Comparison of ENCODE assay signal across 8 cellular contexts in the genomic region with DNA sequence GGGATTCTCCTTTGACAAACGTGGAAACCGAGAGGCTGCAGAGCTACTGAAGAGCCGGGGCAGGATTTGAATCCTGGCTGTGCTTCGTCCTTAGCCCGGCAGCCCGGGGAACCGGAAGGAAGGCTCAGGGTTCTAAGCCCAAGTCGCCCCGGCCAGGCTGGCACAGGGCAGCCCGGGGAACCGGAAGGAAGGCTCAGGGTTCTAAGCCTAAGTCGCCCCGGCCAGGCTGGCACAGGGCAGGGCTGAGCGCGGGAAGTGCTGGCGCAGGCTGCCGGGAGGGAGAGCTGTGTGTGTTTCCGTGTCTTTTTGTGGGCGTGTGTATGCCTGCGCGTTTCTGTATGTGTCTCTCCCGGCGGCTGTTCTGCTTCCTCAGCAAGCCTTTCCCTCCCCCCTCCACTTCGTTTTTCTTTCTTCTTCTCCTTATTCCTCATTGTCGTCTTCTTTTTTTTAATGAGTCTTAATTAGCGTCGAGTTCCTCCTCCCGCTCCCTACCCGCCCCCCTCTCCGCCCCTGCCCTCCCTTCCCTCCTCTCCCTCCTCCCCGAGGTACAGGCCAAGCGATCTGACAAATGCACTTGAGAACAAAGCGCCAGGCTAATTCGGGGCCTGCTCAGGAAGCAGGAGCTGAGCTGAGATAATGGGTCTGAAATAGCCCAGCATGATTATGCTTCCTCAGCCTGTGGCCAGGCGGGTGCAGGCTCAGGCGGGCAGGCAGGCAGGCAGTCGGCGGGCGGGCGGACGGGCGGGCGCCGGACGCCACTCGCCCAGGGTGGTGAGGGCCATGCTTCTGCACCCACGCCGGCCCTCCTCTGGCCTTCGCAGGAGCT.
DNase-seq lines count a peak whose midpoint lies in the region; ATAC-seq, FAIRE-seq and TF ChIP-seq lines count a peak whose summit lies in the region.

No MANE protein-coding gene starts in this region.

- DNase-seq in NCI-H2107 treated with DMSO at 0.1 percent for 48 hours (lab: John Stamatoyannopoulos, UW; ENCODE audit: unreplicated experiment), result peak; percentile 74
- no peak for DNase-seq in NCI-H2107 (lab: John Stamatoyannopoulos, UW)
- peak; percentile 25 for DNase-seq in RPMI7951 (ENCODE audit: low read depth)
- peak; percentile 36 for DNase-seq in cerebellar cortex (ENCODE audit: low spot score)
- DNase-seq in keratinocyte (ENCODE audit: low read depth, low spot score), result no peak
- DNase-seq in spleen, result peak; percentile 86
- DNase-seq in NCI-H82 (lab: John Stamatoyannopoulos, UW), result no peak

- intact Hi-C loops in spleen (cut with DNase I; ENCODE audit: low total_unique reads), result no loop called here

- H3K27ac ChIP-seq in keratinocyte (ENCODE audit: control insufficient read depth, insufficient read depth, low read length), result peak overlapping the region; percentile 61
- H3K27ac ChIP-seq in spleen, result peak overlapping the region in 7 of 8 donors; percentile 60 to 78 (median 72)

- 6 to 43% (median 14%) methylated on average over 22 to 49 of the region's 49 CpGs for WGBS in spleen, 5 donors

- no peaks in the 10 kb centered on the region for H3K79me2 ChIP-seq in keratinocyte (ENCODE audit: control insufficient read depth, insufficient read depth, low read length)

- no peaks in the 10 kb centered on the region for H3K9me3 ChIP-seq in keratinocyte (ENCODE audit: control insufficient read depth, low read depth, low read length)
- H3K9me3 ChIP-seq in spleen, result no peaks in the 10 kb centered on the region

- H4K20me1 ChIP-seq in keratinocyte (ENCODE audit: control insufficient read depth, extremely low read depth, insufficient read depth, low read length), result no peaks in the 10 kb centered on the region

- FAIRE-seq in keratinocyte (lab: Jason Lieb, UNC), result no peak

- peak overlapping the region; percentile 51 for H3K4me2 ChIP-seq in keratinocyte (ENCODE audit: control insufficient read depth, extremely low read depth, insufficient read depth, low read depth, low read length)

- TF ChIP-seq CTCF in keratinocyte (optimal IDR thresholded peaks at IDR 0.05 in 1 of 3, IDR thresholded peaks at IDR 0.05 in 1 of 3, conservative IDR thresholded peaks at IDR 0.05 in 1 of 3; ENCODE audit: extremely low read depth in 1 of 3, insufficient read depth in 2 of 3, low read length in 3 of 3), result no peak
- no peak for TF ChIP-seq CTCF in spleen (IDR thresholded peaks at IDR 0.05 in 8 of 11, conservative IDR thresholded peaks at IDR 0.05 in 3 of 11)

- H3K36me3 ChIP-seq in keratinocyte (ENCODE audit: control insufficient read depth in 2 of 2, extremely low read depth in 1 of 2, insufficient read depth in 2 of 2, low read length in 2 of 2) (no peaks in the 10 kb centered on the region), spleen (no peaks in the 10 kb centered on the region)

- H3K4me1 ChIP-seq in keratinocyte (ENCODE audit: control insufficient read depth, extremely low read depth, insufficient read depth, low read length), result peaks cover 21% of the 10 kb centered on the region
- peaks cover 0 to 30% (median 15%) of the 10 kb centered on the region in 6 donors for H3K4me1 ChIP-seq in spleen

- peak overlapping the region in 1 of 3 experiments; percentile 19 for H3K4me3 ChIP-seq in keratinocyte (ENCODE audit: control insufficient read depth in 2 of 3, extremely low read depth in 1 of 3, insufficient read depth in 2 of 3, low read depth in 1 of 3, low read length in 3 of 3)
- peak overlapping the region in 4 of 8 donors; percentile 2 to 49 (median 11) for H3K4me3 ChIP-seq in spleen

- H3K27me3 ChIP-seq in keratinocyte (ENCODE audit: control insufficient read depth, extremely low read depth, insufficient read depth, low read length) (no peaks in the 10 kb centered on the region), spleen (replicated peaks in 1 of 7) (peaks cover 0 to 11% (median 0%) of the 10 kb centered on the region in 7 donors)

- H3K9me1 ChIP-seq in keratinocyte (ENCODE audit: control insufficient read depth, extremely low read depth, insufficient read depth, low read length), result peaks cover 3% of the 10 kb centered on the region

- peak overlapping the region; percentile 63 for H3K9ac ChIP-seq in keratinocyte (ENCODE audit: control insufficient read depth, extremely low read depth, insufficient read depth, low read length)

- peak overlapping the region; percentile 53 for H2AFZ ChIP-seq in keratinocyte (ENCODE audit: control insufficient read depth, low read length)

- dilution Hi-C loops in keratinocyte (cut with MboI; ENCODE audit: extremely low pct_ligation_motif_present, low sequenced_read_pairs), result no loop called here

- ATAC-seq in HG03378 (IDR thresholded peaks at IDR 0.05; ENCODE audit: unreplicated experiment), result no peak

- TF ChIP-seq POLR2A in spleen (IDR thresholded peaks at IDR 0.05), result no peak

Comparison
In these comparisons a context has a peak if more than half of its experiments do, and no peak if none do; other contexts are left out.
1. DNase-seq: peak in NCI-H2107 treated with DMSO at 0.1 percent for 48 hours (single experiment), RPMI7951 (single experiment), cerebellar cortex (single experiment) and spleen (single experiment); none in NCI-H2107 (single experiment), keratinocyte (single experiment) and NCI-H82 (single experiment).